In genomic region chr19:47312366-47313006, GRCh38 we compare ENCODE assay signal across 2 cellular contexts.
TF ChIP-seq lines count a peak whose summit lies in the region.

No MANE protein-coding gene starts in this region.

TF ChIP-seq in HCT116, 20 proteins besides CTCF, POLR2A, EP300 and RAD21:
- TF ChIP-seq JUND (IDR thresholded peaks at IDR 0.05), result no peak
- TF ChIP-seq POLR2AphosphoS5 (IDR thresholded peaks at IDR 0.05; ENCODE audit: low read depth, low read length), result no peak
- TF ChIP-seq SP1 (IDR thresholded peaks at IDR 0.05; ENCODE audit: low read depth), result no peak
- TF ChIP-seq SIN3A (IDR thresholded peaks at IDR 0.05; ENCODE audit: low read depth), result no peak
- no peak for TF ChIP-seq TCF7L2 (IDR thresholded peaks at IDR 0.05; ENCODE audit: borderline replicate concordance, extremely low read depth, insufficient read depth, insufficient read length)
- TF ChIP-seq ATF3 (IDR thresholded peaks at IDR 0.05), result no peak
- TF ChIP-seq ZBTB33 (IDR thresholded peaks at IDR 0.05; ENCODE audit: extremely low read depth, insufficient replicate concordance, low read length), result no peak
- TF ChIP-seq MAX (IDR thresholded peaks at IDR 0.05), result no peak
- no peak for TF ChIP-seq CEBPB (IDR thresholded peaks at IDR 0.05; ENCODE audit: low read depth)

TF ChIP-seq in K562, 482 proteins besides CTCF, POLR2A, EP300 and RAD21:
- peak; percentile 12 for TF ChIP-seq NCOA4 (IDR thresholded peaks at IDR 0.05; ENCODE audit: partially characterized antibody)
- peak; percentile 39 for TF ChIP-seq ZFP36 (IDR thresholded peaks at IDR 0.05; ENCODE audit: low read depth, low read length, partially characterized antibody)
- TF ChIP-seq RBM25 (IDR thresholded peaks at IDR 0.05; ENCODE audit: low read depth, low read length, severe bottlenecking), result peak; percentile 60
- peak; percentile 97 for TF ChIP-seq ZNF121 (CRISPR knock-in tag; conservative IDR thresholded peaks at IDR 0.05)
- TF ChIP-seq FUS (optimal IDR thresholded peaks at IDR 0.05; ENCODE audit: low read depth, low read length), result no peak
- peak; percentile 99 for TF ChIP-seq ZKSCAN8 (CRISPR knock-in tag; IDR thresholded peaks at IDR 0.05)
- no peak for TF ChIP-seq SMARCA4 (IDR thresholded peaks at IDR 0.05)
- TF ChIP-seq ZBTB7A (IDR thresholded peaks at IDR 0.05; ENCODE audit: borderline replicate concordance, control insufficient read depth, low read depth, low read length), result no peak
